In genomic region chr12:2890388-2891239, GRCh38 we compare ENCODE assay signal across 8 cellular contexts. TPM values are rescaled to one million over a fixed set of nuclear protein-coding genes. Genes with fewer than 3 reads are reported as not detected.
DNase-seq lines count a peak whose midpoint lies in the region; ATAC-seq and TF ChIP-seq lines count a peak whose summit lies in the region.

TSS of gene TULP3 (plus strand) at chr12:2890891. CDS start at chr12:2890948, 57 bp downstream.

- H3K4me3 ChIP-seq in Jurkat, Clone E6-1 (ENCODE audit: low read length) = peak within 1 kb of the TSS; percentile 86
- peak within 1 kb of the TSS; percentile 74 to 95 (median 76) for H3K4me3 ChIP-seq in esophagus muscularis mucosa
- peak within 1 kb of the TSS; percentile 80 to 90 for H3K4me3 ChIP-seq in muscle layer of duodenum (ENCODE audit: low read depth in 1 of 2, low read length in 2 of 2)

- H3K36me3 Mint-ChIP-seq in activated T-cell treated with anti-CD3 and anti-CD28 coated beads, Interleukin-2, amount 50 U/mL, for 72 hours (ENCODE audit: insufficient read depth in 2 of 2) = peaks cover 1 to 16% of the 10 kb centered on the region in 2 donors

- TF ChIP-seq POLR2A in esophagus muscularis mucosa (IDR thresholded peaks at IDR 0.05; ENCODE audit: low read depth) = peak; percentile 76

- peak in 2 of 3 experiments; percentile 22 to 23 for TF ChIP-seq CTCF in esophagus muscularis mucosa (IDR thresholded peaks at IDR 0.05)

- H3K9me3 Mint-ChIP-seq in activated T-cell treated with anti-CD3 and anti-CD28 coated beads, Interleukin-2, amount 50 U/mL, for 72 hours = no peaks in the 10 kb centered on the region

- intact Hi-C loops in esophagus muscularis mucosa (cut with DNase I) = no loop called here

- DNase-seq in DMS53 (lab: John Stamatoyannopoulos, UW) (peak; percentile 100), esophagus muscularis mucosa (ENCODE audit: extremely low spot score) (peak; percentile 99)
- DNase-seq in Jurkat, Clone E6-1 (ENCODE audit: low read depth, low spot score) = peak; percentile 92
- DNase-seq in activated T-cell treated with anti-CD3 and anti-CD28 coated beads, Interleukin-2, amount 50 U/mL, for 72 hours = peak; percentile 97 to 99
- DNase-seq in stimulated activated CD8-positive, alpha-beta memory T cell treated with anti-CD3 and anti-CD28 coated beads, Interleukin-7, amount 100 ng/mL, for 4 hours (ENCODE audit: low read depth in 2 of 2) = peak; percentile 97 to 98

- H3K27me3 ChIP-seq in esophagus muscularis mucosa = no peaks in the 10 kb centered on the region
- H3K27me3 ChIP-seq in muscle layer of duodenum (ENCODE audit: low read depth, low read length) = no peaks in the 10 kb centered on the region

- peaks cover 17 to 49% (median 47%) of the 10 kb centered on the region in 4 donors for H3K4me1 ChIP-seq in esophagus muscularis mucosa
- peaks cover 0 to 7% of the 10 kb centered on the region in 2 donors for H3K4me1 ChIP-seq in muscle layer of duodenum (ENCODE audit: control insufficient read depth in 1 of 2, insufficient read depth in 2 of 2, low read length in 2 of 2)

- H3K27ac ChIP-seq in esophagus muscularis mucosa (replicated peaks in 1 of 4) = peak within 1 kb of the TSS; percentile 95 to 97 (median 96)
- H3K27ac ChIP-seq in muscle layer of duodenum (ENCODE audit: low read length) = peak within 1 kb of the TSS; percentile 92

- H3K9me3 ChIP-seq in esophagus muscularis mucosa (no peaks in the 10 kb centered on the region), muscle layer of duodenum (ENCODE audit: control insufficient read depth in 1 of 2, low read length in 2 of 2) (no peaks in the 10 kb centered on the region)

- no peaks in the 10 kb centered on the region for H3K27me3 Mint-ChIP-seq in activated T-cell treated with anti-CD3 and anti-CD28 coated beads, Interleukin-2, amount 50 U/mL, for 72 hours (ENCODE audit: low read depth)

- WGBS in esophagus muscularis mucosa = 2% methylated on average over 15 of the region's 83 CpGs

- peaks cover 0 to 21% (median 0%) of the 10 kb centered on the region in 4 donors for H3K36me3 ChIP-seq in esophagus muscularis mucosa
- H3K36me3 ChIP-seq in muscle layer of duodenum (ENCODE audit: control insufficient read depth in 1 of 2, insufficient read depth in 2 of 2, low read length in 2 of 2) = peaks cover 0 to 5% of the 10 kb centered on the region in 2 donors

- no peak for TF ChIP-seq EP300 in esophagus muscularis mucosa (IDR thresholded peaks at IDR 0.05)

- peaks cover 24% of the 10 kb centered on the region for H3K4me1 Mint-ChIP-seq in activated T-cell treated with anti-CD3 and anti-CD28 coated beads, Interleukin-2, amount 50 U/mL, for 72 hours (ENCODE audit: low read depth)

- peak within 1 kb of the TSS; percentile 88 to 89 for H3K4me3 Mint-ChIP-seq in activated T-cell treated with anti-CD3 and anti-CD28 coated beads, Interleukin-2, amount 50 U/mL, for 72 hours

- peak within 1 kb of the TSS; percentile 74 for H3K27ac Mint-ChIP-seq in activated T-cell treated with anti-CD3 and anti-CD28 coated beads, Interleukin-2, amount 50 U/mL, for 72 hours

- peak; percentile 98 for ATAC-seq in GM21619 (IDR thresholded peaks at IDR 0.05; ENCODE audit: unreplicated experiment)
- peak; percentile 99 for ATAC-seq in activated T-cell treated with anti-CD3 and anti-CD28 coated beads, Interleukin-2, amount 50 U/mL, for 72 hours (replicated peaks in 1 of 2)

TF ChIP-seq in PFSK-1, 5 proteins besides CTCF, POLR2A, EP300 and RAD21:
- TF ChIP-seq POLR2AphosphoS5 (IDR thresholded peaks at IDR 0.05; ENCODE audit: low read depth, low read length) (peak; percentile 91), REST (IDR thresholded peaks at IDR 0.05; ENCODE audit: insufficient read depth in 1 of 2, low read depth in 2 of 2, low read length in 2 of 2) (no peak), SIN3A (IDR thresholded peaks at IDR 0.05; ENCODE audit: borderline replicate concordance, insufficient read depth, low read length) (0 out of 2 replicates have a peak, but pooled peaks have one; percentile 54), FOXP2 (optimal IDR thresholded peaks at IDR 0.05; ENCODE audit: borderline replicate concordance, extremely low read depth, extremely low read length, insufficient read depth) (peak; percentile 89), TAF1 (IDR thresholded peaks at IDR 0.05; ENCODE audit: borderline replicate concordance, insufficient read depth, low read length) (peak; percentile 78; the same call in 1 of the 2 replicates)

RNA-seq across cellular contexts. Expression of gene TULP3, which starts in this region (rescaled TPM):
- polyA plus RNA-seq in Jurkat, Clone E6-1 (2012; ENCODE audit: insufficient read depth, insufficient read length) = 24.7 TPM
- 15.8 TPM for polyA plus RNA-seq in PFSK-1 (2012; ENCODE audit: insufficient read length, low read depth)
- 1 to 10 TPM; 6.7 to 7.1 TPM for total RNA-seq in activated T-cell treated with anti-CD3 and anti-CD28 coated beads, Interleukin-2, amount 50 U/mL, for 72 hours
- 10 to 100 TPM; 19.1 to 35.7 (median 27.4) TPM for total RNA-seq in esophagus muscularis mucosa

Comparison
In these comparisons a context has a peak if more than half of its experiments do, and no peak if none do; other contexts are left out.
1. Peak in every context shown above with its lines: DNase-seq, ATAC-seq, H3K4me3 ChIP-seq and H3K27ac ChIP-seq.